ENCODE assay signal across 12 cellular contexts in the genomic region with DNA sequence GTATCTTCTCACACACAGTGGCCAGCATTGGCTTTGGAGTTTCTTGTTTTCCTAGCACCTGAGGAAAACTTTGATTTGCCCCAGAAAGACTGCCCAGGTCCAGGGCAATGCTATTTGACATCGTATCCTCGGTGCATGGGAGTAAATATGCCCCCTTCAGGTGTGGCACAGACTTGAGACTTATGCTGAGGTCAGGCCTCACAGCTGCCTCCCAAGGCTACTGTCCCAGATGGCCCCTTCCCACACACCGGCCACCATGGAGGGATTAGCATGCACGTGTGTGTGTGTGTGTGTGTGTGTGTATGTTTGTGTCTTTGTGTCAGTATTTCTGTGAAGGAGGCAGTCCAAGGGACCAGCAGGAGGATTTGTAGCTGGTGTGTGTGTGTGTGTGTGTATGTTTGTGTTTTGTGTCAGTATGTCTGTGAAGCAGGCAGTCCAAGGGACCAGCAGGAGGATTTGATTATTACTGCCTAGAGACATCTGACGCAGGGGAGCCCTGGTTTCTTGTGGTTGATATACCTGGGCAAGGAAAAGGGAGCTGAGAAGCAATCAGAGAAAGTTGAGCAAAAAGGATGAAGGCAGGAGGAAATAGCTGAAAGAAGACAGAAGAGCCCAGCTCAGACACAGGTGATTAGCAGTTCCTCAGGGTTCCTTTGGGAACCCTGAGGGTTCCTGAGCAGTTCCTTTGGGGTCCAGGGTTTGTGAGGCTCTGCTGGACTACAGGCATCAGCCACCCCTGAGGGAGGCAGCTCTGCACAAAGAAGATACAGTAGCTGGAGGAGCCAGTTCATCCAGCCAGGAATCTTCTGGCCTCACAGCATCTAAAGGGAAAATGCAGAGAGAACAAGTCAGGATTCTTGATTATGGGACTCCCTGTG. TPM values are rescaled to one million over a fixed set of nuclear protein-coding genes. Genes with fewer than 3 reads are reported as not detected.
DNase-seq lines count a peak whose midpoint lies in the region; ATAC-seq and TF ChIP-seq lines count a peak whose summit lies in the region.
"Had no signal": no experiment of that assay in that cellular context is flagged by ENCODE, and none has a peak within 500 bp of the region (broad histone marks: within the 10 kb centered on the region; RNA-seq: fewer than 3 reads in every experiment).

No MANE protein-coding gene starts in this region.

- POLR2A ChIA-PET in SK-N-SH (lab: Yijun Ruan, JAX): no interaction called here

- H3K36me3 ChIP-seq in SK-N-SH (replicated peaks in 1 of 2; ENCODE audit: control insufficient read depth in 1 of 2, insufficient read depth in 2 of 2, low read length in 1 of 2): no peaks in the 10 kb centered on the region
- no peaks in the 10 kb centered on the region for H3K36me3 ChIP-seq in endodermal cell (ENCODE audit: control insufficient read depth, insufficient read depth, low read length)
- no peaks in the 10 kb centered on the region for H3K36me3 ChIP-seq in neural progenitor cell
- H3K36me3 ChIP-seq: MG63, SJSA1 had no signal

- H3K9me3 Mint-ChIP-seq in endodermal cell (peaks cover 15% of the 10 kb centered on the region), neural progenitor cell (peaks cover 5% of the 10 kb centered on the region)

- 61% methylated on average over 5 of the region's 5 CpGs for WGBS in SK-N-SH (ENCODE audit: low lambda C conversion rate)
- WGBS in endodermal cell (ENCODE audit: insufficient coverage in 1 of 2, insufficient read length in 1 of 2), 2 experiments: 88 to 96% methylated on average over 4 to 5 of the region's 5 CpGs

- no peak for TF ChIP-seq CTCF in SK-N-SH (IDR thresholded peaks at IDR 0.05)
- no peak for TF ChIP-seq CTCF in endodermal cell (conservative IDR thresholded peaks at IDR 0.05)
- TF ChIP-seq CTCF in neural progenitor cell (IDR thresholded peaks at IDR 0.05): no peak

- no peak for TF ChIP-seq EP300 in SK-N-SH (IDR thresholded peaks at IDR 0.05; ENCODE audit: borderline replicate concordance in 1 of 2, low read depth in 1 of 2, low read length in 1 of 2)

- H2AFZ ChIP-seq in SK-N-SH (ENCODE audit: low read depth) (no peak overlapping the region), neural progenitor cell (replicated peaks) (peak overlapping the region; percentile 66)

- DNase-seq in SK-N-SH (no peak), endodermal cell (peak; percentile 46), neural progenitor cell (ENCODE audit: low spot score) (peak; percentile 24), NCI-H446 (lab: John Stamatoyannopoulos, UW) (no peak), islet precursor cell (no peak)
- DNase-seq in effector CD4-positive, alpha-beta T cell: no peak
- DNase-seq: GDM1 had no signal

- H3K27ac ChIP-seq in SK-N-SH (ENCODE audit: low read depth in 2 of 2, low read length in 1 of 2) (no peak overlapping the region), endodermal cell (ENCODE audit: low read depth, low read length) (no peak overlapping the region), neural progenitor cell (no peak overlapping the region)
- H3K27ac ChIP-seq: SJSA1 had no signal

- H3K27me3 ChIP-seq in SK-N-SH (ENCODE audit: insufficient read depth) (no peaks in the 10 kb centered on the region), endodermal cell (ENCODE audit: control insufficient read depth, insufficient read depth, low read length, poor library complexity, severe bottlenecking) (no peaks in the 10 kb centered on the region), neural progenitor cell (no peaks in the 10 kb centered on the region)
- H3K27me3 ChIP-seq: MG63, SJSA1 had no signal

- no peak overlapping the region for H3K27ac Mint-ChIP-seq in endodermal cell
- H3K27ac Mint-ChIP-seq in neural progenitor cell: peak overlapping the region; percentile 3

- ATAC-seq in SK-N-SH treated with all-trans-retinoic acid at 6 μM for 48 hours (peak; percentile 36; the same call in 2 of the 3 replicates), HG03025 (IDR thresholded peaks at IDR 0.05; ENCODE audit: low FRiP score, unreplicated experiment) (no peak)

- H3K4me2 ChIP-seq in SK-N-SH (no peak overlapping the region), neural progenitor cell (no peak overlapping the region)

- H3K4me1 ChIP-seq in SK-N-SH (ENCODE audit: control insufficient read depth in 1 of 2, insufficient read depth in 2 of 2, low read depth in 1 of 2, low read length in 1 of 2) (no peaks in the 10 kb centered on the region; a peak in 1 of 4 replicates), endodermal cell (ENCODE audit: control insufficient read depth, insufficient read depth, low read length) (no peaks in the 10 kb centered on the region), neural progenitor cell (no peaks in the 10 kb centered on the region)
- H3K4me1 ChIP-seq: SJSA1 had no signal

- no peaks in the 10 kb centered on the region for H3K27me3 Mint-ChIP-seq in endodermal cell (ENCODE audit: insufficient read depth)
- H3K27me3 Mint-ChIP-seq in neural progenitor cell (ENCODE audit: insufficient read depth, low read depth): peaks cover 4% of the 10 kb centered on the region

- no peak for TF ChIP-seq RAD21 in SK-N-SH (IDR thresholded peaks at IDR 0.05; ENCODE audit: low read length)

- CTCF ChIA-PET in SK-N-SH (lab: Yijun Ruan, JAX): interaction anchor here (0.7 to 5.2 kb wide), 34 partner anchors 21 to 744 kb away, joined by 3 to 48 read pairs (median 4); no protein-coding TSS in a partner anchor

- H4K20me1 ChIP-seq in SK-N-SH (ENCODE audit: insufficient read depth) (no peaks in the 10 kb centered on the region), neural progenitor cell (ENCODE audit: low read depth) (no peaks in the 10 kb centered on the region)

- H3K4me3 Mint-ChIP-seq in endodermal cell: no peak overlapping the region
- no peak overlapping the region for H3K4me3 Mint-ChIP-seq in neural progenitor cell

- H3K4me3 ChIP-seq in SK-N-SH (ENCODE audit: low read depth in 2 of 2, low read length in 1 of 2) (no peak overlapping the region), endodermal cell (ENCODE audit: low read length) (no peak overlapping the region), neural progenitor cell (no peak overlapping the region)
- H3K4me3 ChIP-seq: GM12878, MG63, SJSA1 had no signal

- H3K9me3 ChIP-seq in SK-N-SH (no peaks in the 10 kb centered on the region), endodermal cell (ENCODE audit: control insufficient read depth, low read length) (peaks cover 7% of the 10 kb centered on the region), neural progenitor cell (ENCODE audit: low read depth) (peaks cover under 1% of the 10 kb centered on the region)
- H3K9me3 ChIP-seq: MG63, SJSA1 had no signal

- no peak overlapping the region for H3K9ac ChIP-seq in SK-N-SH
- no peak overlapping the region for H3K9ac ChIP-seq in endodermal cell (ENCODE audit: extremely low read depth, low read length, poor library complexity, severe bottlenecking)
- H3K9ac ChIP-seq in neural progenitor cell: no peak overlapping the region

- H3F3A ChIP-seq in SK-N-SH (replicated peaks; ENCODE audit: insufficient read depth) (no peaks in the 10 kb centered on the region), neural progenitor cell (ENCODE audit: low read depth) (no peaks in the 10 kb centered on the region)

- H3K36me3 Mint-ChIP-seq in endodermal cell (ENCODE audit: low read depth) (no peaks in the 10 kb centered on the region), neural progenitor cell (no peaks in the 10 kb centered on the region)

- peaks cover 2% of the 10 kb centered on the region for H3K4me1 Mint-ChIP-seq in endodermal cell
- peaks cover 4% of the 10 kb centered on the region for H3K4me1 Mint-ChIP-seq in neural progenitor cell

- no peaks in the 10 kb centered on the region for H3K9me2 ChIP-seq in SK-N-SH

- H3K79me2 ChIP-seq in SK-N-SH (ENCODE audit: insufficient read depth): no peaks in the 10 kb centered on the region
- no peaks in the 10 kb centered on the region for H3K79me2 ChIP-seq in neural progenitor cell (ENCODE audit: low read depth)

TF ChIP-seq in SK-N-SH treated with all-trans-retinoic acid at 6 μM for 48 hours, 23 proteins besides CTCF, POLR2A, EP300 and RAD21 (continues in another document):
- TF ChIP-seq GLIS3 (CRISPR knock-in tag; IDR thresholded peaks at IDR 0.05): no peak
- no peak for TF ChIP-seq CREB5 (CRISPR knock-in tag; IDR thresholded peaks at IDR 0.05; ENCODE audit: low read depth)
- no peak for TF ChIP-seq OSR1 (CRISPR knock-in tag; IDR thresholded peaks at IDR 0.05)
- no peak for TF ChIP-seq BACH2 (CRISPR knock-in tag; IDR thresholded peaks at IDR 0.05; ENCODE audit: borderline replicate concordance)

TF ChIP-seq in SK-N-SH, 30 proteins besides CTCF, POLR2A, EP300 and RAD21 (continues in another document):
- TF ChIP-seq POLR2AphosphoS5 (IDR thresholded peaks at IDR 0.05; ENCODE audit: low read depth, low read length) (no peak), SMC3 (IDR thresholded peaks at IDR 0.05; ENCODE audit: low read depth, low read length) (no peak), NFIC (IDR thresholded peaks at IDR 0.05; ENCODE audit: borderline replicate concordance) (no peak), FOSL2 (IDR thresholded peaks at IDR 0.05; ENCODE audit: borderline replicate concordance, low read depth) (no peak), CHD2 (IDR thresholded peaks at IDR 0.05; ENCODE audit: low read length, partially characterized antibody) (no peak), EZH2phosphoT487 (IDR thresholded peaks at IDR 0.05; ENCODE audit: borderline replicate concordance, low read depth) (no peak), TCF12 (IDR thresholded peaks at IDR 0.05) (no peak), RXRA (IDR thresholded peaks at IDR 0.05; ENCODE audit: borderline replicate concordance, low read depth) (no peak)
- TF ChIP-seq, protein P1, sequence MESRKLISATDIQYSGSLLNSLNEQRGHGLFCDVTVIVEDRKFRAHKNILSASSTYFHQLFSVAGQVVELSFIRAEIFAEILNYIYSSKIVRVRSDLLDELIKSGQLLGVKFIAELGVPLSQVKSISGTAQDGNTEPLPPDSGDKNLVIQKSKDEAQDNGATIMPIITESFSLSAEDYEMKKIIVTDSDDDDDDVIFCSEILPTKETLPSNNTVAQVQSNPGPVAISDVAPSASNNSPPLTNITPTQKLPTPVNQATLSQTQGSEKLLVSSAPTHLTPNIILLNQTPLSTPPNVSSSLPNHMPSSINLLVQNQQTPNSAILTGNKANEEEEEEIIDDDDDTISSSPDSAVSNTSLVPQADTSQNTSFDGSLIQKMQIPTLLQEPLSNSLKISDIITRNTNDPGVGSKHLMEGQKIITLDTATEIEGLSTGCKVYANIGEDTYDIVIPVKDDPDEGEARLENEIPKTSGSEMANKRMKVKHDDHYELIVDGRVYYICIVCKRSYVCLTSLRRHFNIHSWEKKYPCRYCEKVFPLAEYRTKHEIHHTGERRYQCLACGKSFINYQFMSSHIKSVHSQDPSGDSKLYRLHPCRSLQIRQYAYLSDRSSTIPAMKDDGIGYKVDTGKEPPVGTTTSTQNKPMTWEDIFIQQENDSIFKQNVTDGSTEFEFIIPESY (IDR thresholded peaks at IDR 0.05; ENCODE audit: borderline replicate concordance, low read depth): no peak

RNA-seq across cellular contexts. Expression of gene COX16, which starts 42.2 kb away (rescaled TPM):
- polyA plus RNA-seq in SK-N-SH (2012; rRNA removed): 24.4 and 27.7 TPM in 2 replicates
- polyA plus RNA-seq in SK-N-SH (2012; cell fraction: cytosol; rRNA removed): 42.3 and 65.7 TPM in 2 replicates
- 5.5 and 6.5 TPM in 2 replicates for polyA plus RNA-seq in SK-N-SH (2012; cell fraction: nucleus; rRNA removed)
- total RNA-seq in endodermal cell: 10 to 100 TPM; 61.3 to 62.4 TPM
- polyA plus RNA-seq in endodermal cell (2013, experiment 1 of 2): 56.4 TPM
- 58.0 TPM for polyA plus RNA-seq in endodermal cell (2013, experiment 2 of 2)
- total RNA-seq in neural progenitor cell (ENCODE audit: low replicate concordance): 51.0 and 116 TPM in 2 replicates

Comparison
In these comparisons a context has a peak if more than half of its experiments do, and no peak if none do; other contexts are left out.
1. DNase-seq: peak in endodermal cell (single experiment) and neural progenitor cell (single experiment); none in SK-N-SH (single experiment), NCI-H446 (0 of 2), effector CD4-positive, alpha-beta T cell (single experiment) and islet precursor cell (single experiment).